ENCODE assay signal across 9 cellular contexts in genomic region chr9:93996367-93996766, GRCh38. TPM values are rescaled to one million over a fixed set of nuclear protein-coding genes. Genes with fewer than 3 reads are reported as not detected.
"Had no signal": no experiment of that assay in that cellular context is flagged by ENCODE, and none has a peak within 500 bp of the region (broad histone marks: within the 10 kb centered on the region; RNA-seq: fewer than 3 reads in every experiment).

No MANE protein-coding gene starts in this region.

- H2AFZ ChIP-seq: GM23248 had no signal

- H3K9me3 ChIP-seq: HAP-1 had no signal

- H3K36me3 ChIP-seq: HAP-1 had no signal

- H3K4me1 ChIP-seq: HAP-1 had no signal

- DNase-seq: GM23248, GOT3, H7, HFFc6, IMR-90 had no signal

- H3K27ac ChIP-seq: GM23248, HL-60 had no signal

- H3K4me3 ChIP-seq: GM23248, HAP-1 had no signal

- H3K9ac ChIP-seq: GM23248 had no signal

RNA-seq across cellular contexts. Expression of gene BARX1, which starts 41.2 kb away (rescaled TPM):
- total RNA-seq: GM23248, H4, HFFc6, HT1080, IMR-90 had no signal
- polyA plus RNA-seq: GM23248, IMR-90 had no signal
